ENCODE assay signal across 8 cellular contexts in genomic region chr12:6851921-6852650, GRCh38. TPM values are rescaled to one million over a fixed set of nuclear protein-coding genes. Genes with fewer than 3 reads are reported as not detected.
DNase-seq lines count a peak whose midpoint lies in the region; ATAC-seq, FAIRE-seq and TF ChIP-seq lines count a peak whose summit lies in the region.

TSS of gene USP5 (plus strand) at chr12:6852150. CDS start at chr12:6852180, 30 bp downstream.

- no peaks in the 10 kb centered on the region for H3K9me1 ChIP-seq in IMR-90 (ENCODE audit: insufficient read depth, low read length)
- no peaks in the 10 kb centered on the region for H3K9me1 ChIP-seq in endothelial cell of umbilical vein (replicated peaks; ENCODE audit: control insufficient read depth, extremely low read depth, insufficient read depth, low read length)

- H3K9ac ChIP-seq in IMR-90 (ENCODE audit: low read depth, low read length) (peak within 1 kb of the TSS; percentile 82), endothelial cell of umbilical vein (replicated peaks; ENCODE audit: extremely low read depth, insufficient read depth, low read length) (peak within 1 kb of the TSS; percentile 51)

- H4K20me1 ChIP-seq in IMR-90 (ENCODE audit: insufficient read depth, low read length) (peaks cover 15% of the 10 kb centered on the region), endothelial cell of umbilical vein (replicated peaks; ENCODE audit: control insufficient read depth, extremely low read depth, insufficient read depth, low read length) (no peaks in the 10 kb centered on the region)

- no peaks in the 10 kb centered on the region for H3K27me3 ChIP-seq in IMR-90 (ENCODE audit: control insufficient read depth, insufficient read depth, low read length)
- no peaks in the 10 kb centered on the region for H3K27me3 ChIP-seq in endothelial cell of umbilical vein (ENCODE audit: control insufficient read depth in 2 of 2, insufficient read depth in 2 of 2, low read length in 2 of 2)

- TF ChIP-seq POLR2A in IMR-90 (IDR thresholded peaks at IDR 0.05; ENCODE audit: low read depth, low read length) (no peak), endothelial cell of umbilical vein (IDR thresholded peaks at IDR 0.05; ENCODE audit: low read depth, low read length) (peak; percentile 54)

- peaks cover 33% of the 10 kb centered on the region for H3K36me3 ChIP-seq in IMR-90 (ENCODE audit: control insufficient read depth, insufficient read depth, low read length)
- H3K36me3 ChIP-seq in endothelial cell of umbilical vein (ENCODE audit: control insufficient read depth in 2 of 2, extremely low read depth in 1 of 2, insufficient read depth in 2 of 2, low read length in 2 of 2), result peaks cover 12 to 18% of the 10 kb centered on the region in 2 experiments

- CTCF ChIA-PET in IMR-90 (lab: Yijun Ruan, JAX), result interaction anchor here (0.6 to 3.3 kb wide), 7 partner anchors 9 to 170 kb away, joined by 3 to 11 read pairs (median 3); partner anchors contain the start of gene SPSB2
- CTCF ChIA-PET in endothelial cell of umbilical vein (lab: Charles Lee), result interaction anchor here (0.8 to 4.6 kb wide), 16 partner anchors 9 to 232 kb away, joined by 3 to 30 read pairs (median 4); partner anchors contain the start of genes COPS7A, GNB3, MLF2 and SPSB2

- peak within 1 kb of the TSS; percentile 98 for H2AK9ac ChIP-seq in IMR-90 (replicated peaks; ENCODE audit: low read depth, low read length, poor library complexity)

- DNase-seq in DMS 273 (lab: John Stamatoyannopoulos, UW; ENCODE audit: unreplicated experiment), result peak; percentile 99
- DNase-seq in IMR-90, result peak; percentile 100
- DNase-seq in OCI-M1 (lab: John Stamatoyannopoulos, UW), result peak; percentile 100
- peak; percentile 96 for DNase-seq in activated T-cell treated with anti-CD3 and anti-CD28 coated beads for 24 hours (ENCODE audit: low read depth)
- peak; percentile 100 for DNase-seq in endothelial cell of umbilical vein (ENCODE audit: low read depth, low spot score)
- DNase-seq in middle frontal gyrus (ENCODE audit: extremely low spot score, low spot score), result peak; percentile 100
- DNase-seq in stimulated activated CD8-positive, alpha-beta memory T cell treated with anti-CD3 and anti-CD28 coated beads, Interleukin-2, amount 100 ng/mL, for 48 hours (ENCODE audit: low read depth in 2 of 2), result peak; percentile 96 to 97

- peak within 1 kb of the TSS; percentile 85; the same call in 1 of the 3 replicates for H2BK15ac ChIP-seq in IMR-90 (ENCODE audit: low read depth, low read length)

- H2AFZ ChIP-seq in IMR-90 (replicated peaks; ENCODE audit: low read length, poor library complexity) (peak within 1 kb of the TSS; percentile 99), endothelial cell of umbilical vein (ENCODE audit: low read depth, low read length) (peak within 1 kb of the TSS; percentile 56)

- H3K14ac ChIP-seq in IMR-90 (replicated peaks; ENCODE audit: low read depth, low read length), result peak within 1 kb of the TSS; percentile 98

- dilution Hi-C loops in IMR-90 (cut with HindIII; ENCODE audit: low sequenced_read_pairs, unreplicated experiment), result no loop called here
- dilution Hi-C loops in endothelial cell of umbilical vein (cut with MboI; ENCODE audit: extremely low pct_ligation_motif_present, low sequenced_read_pairs), result no loop called here

- peak within 1 kb of the TSS; percentile 63 for H3K4me3 ChIP-seq in IMR-90 (ENCODE audit: insufficient read depth, low read depth, low read length)
- H3K4me3 ChIP-seq in endothelial cell of umbilical vein (replicated peaks in 1 of 3; ENCODE audit: insufficient read depth in 1 of 3, low read depth in 1 of 3, low read length in 3 of 3), result peak within 1 kb of the TSS; percentile 63 to 93 (median 76)

- TF ChIP-seq CTCF in IMR-90 (conservative IDR thresholded peaks at IDR 0.05; ENCODE audit: low read depth, low read length) (no peak), endothelial cell of umbilical vein (IDR thresholded peaks at IDR 0.05; ENCODE audit: extremely low read depth in 1 of 2, insufficient read depth in 1 of 2, low read depth in 1 of 2, low read length in 2 of 2) (no peak)

- H3K23ac ChIP-seq in IMR-90 (ENCODE audit: low read depth, low read length), result peak within 1 kb of the TSS; percentile 98

- BruUV-seq in IMR-90 (replicated peaks; lab: Mats Ljungman, UMichigan), result no TSS peak
- TSS peak; percentile 57 for BruUV-seq in endothelial cell of umbilical vein (replicated peaks; lab: Mats Ljungman, UMichigan)

- intact Hi-C loops in IMR-90 (cut with micrococcal nuclease), result loop anchor here (2.0 kb wide), 1 partner anchor 17 kb away; no protein-coding TSS in a partner anchor
- intact Hi-C loops in endothelial cell of umbilical vein (cut with micrococcal nuclease), result loop anchor here (1.0 to 2.0 kb wide), 4 partner anchors 16 to 189 kb away; partner anchors contain the start of genes ING4 and MLF2

- POLR2A ChIA-PET in IMR-90 (lab: Charles Lee; ENCODE audit: unreplicated experiment), result interaction anchor here (0.7 to 1.3 kb wide), 5 partner anchors 8 to 23 kb away, joined by 3 to 6 read pairs (median 3); partner anchors contain the start of gene TPI1
- POLR2A ChIA-PET in endothelial cell of umbilical vein (lab: Charles Lee), result interaction anchor here (1.1 to 3.2 kb wide), 8 partner anchors 9 to 128 kb away, joined by 3 to 48 read pairs (median 6); partner anchors contain the start of genes COPS7A, MLF2, PTMS and SPSB2

- H3K4me1 ChIP-seq in IMR-90 (ENCODE audit: control insufficient read depth, insufficient read depth, low read length) (peaks cover 5% of the 10 kb centered on the region), endothelial cell of umbilical vein (ENCODE audit: control insufficient read depth, extremely low read depth, insufficient read depth, low read length) (peaks cover 24% of the 10 kb centered on the region)

- peaks cover 42% of the 10 kb centered on the region for H3K79me2 ChIP-seq in endothelial cell of umbilical vein (ENCODE audit: control insufficient read depth, insufficient read depth, low read length)

- TF ChIP-seq RAD21 in IMR-90 (IDR thresholded peaks at IDR 0.05; ENCODE audit: low read length), result no peak

- WGBS in IMR-90 (ENCODE audit: extremely low coverage in 2 of 2, insufficient read length in 1 of 2), 2 experiments, result 0% methylated on average over 24 of the region's 65 CpGs; no CpG with 5 or more reads in 1 of the 2 experiments

- H2AK5ac ChIP-seq in IMR-90 (ENCODE audit: low read depth, low read length), result peak within 1 kb of the TSS; percentile 94

- H3K79me1 ChIP-seq in IMR-90 (ENCODE audit: low read depth in 1 of 2, low read length in 2 of 2), result peaks cover 22 to 53% of the 10 kb centered on the region in 2 experiments

- peak within 1 kb of the TSS; percentile 86 for H2BK120ac ChIP-seq in IMR-90 (ENCODE audit: low read depth, low read length)

- H3K56ac ChIP-seq in IMR-90 (ENCODE audit: extremely low read depth, insufficient read depth, low read length), result peak within 1 kb of the TSS; percentile 93

- no peaks in the 10 kb centered on the region for H3K9me3 ChIP-seq in IMR-90 (ENCODE audit: control insufficient read depth, insufficient read depth, low read length)
- no peaks in the 10 kb centered on the region for H3K9me3 ChIP-seq in endothelial cell of umbilical vein (replicated peaks; ENCODE audit: control insufficient read depth, insufficient read depth, low read length)

- peak within 1 kb of the TSS; percentile 97 for H3K4ac ChIP-seq in IMR-90 (ENCODE audit: low read depth, low read length)

- peak within 1 kb of the TSS; percentile 48 to 99 for H4K8ac ChIP-seq in IMR-90 (ENCODE audit: low read depth in 2 of 2, low read length in 2 of 2)

- peak within 1 kb of the TSS; percentile 81 for H4K5ac ChIP-seq in IMR-90 (ENCODE audit: low read depth, low read length)

- H3K18ac ChIP-seq in IMR-90 (ENCODE audit: low read depth, low read length), result peak within 1 kb of the TSS; percentile 80

- no peak for FAIRE-seq in endothelial cell of umbilical vein (lab: Jason Lieb, UNC)

- peak within 1 kb of the TSS; percentile 96 for H4K91ac ChIP-seq in IMR-90 (ENCODE audit: insufficient read depth, low read depth, low read length)

- in situ Hi-C loops in IMR-90 (cut with MboI; ENCODE audit: low sequenced_read_pairs), result no loop called here

- peak within 1 kb of the TSS; percentile 87 for H3K27ac ChIP-seq in IMR-90 (ENCODE audit: insufficient read depth, low read length)
- H3K27ac ChIP-seq in endothelial cell of umbilical vein (ENCODE audit: insufficient read depth, low read depth, low read length), result peak within 1 kb of the TSS; percentile 33

- peak within 1 kb of the TSS; percentile 92 for H2BK5ac ChIP-seq in IMR-90 (ENCODE audit: low read depth, low read length, poor library complexity, severe bottlenecking)

- H2BK20ac ChIP-seq in IMR-90 (ENCODE audit: low read depth, low read length), result peak within 1 kb of the TSS; percentile 42; the same call in 1 of the 2 replicates

- H3K4me2 ChIP-seq in IMR-90 (ENCODE audit: low read depth, low read length) (peak within 1 kb of the TSS; percentile 89), endothelial cell of umbilical vein (ENCODE audit: insufficient read depth, low read length) (peak within 1 kb of the TSS; percentile 85)

- ATAC-seq in GM21528 (IDR thresholded peaks at IDR 0.05; ENCODE audit: low FRiP score, unreplicated experiment) (peak; percentile 75), IMR-90 (ENCODE audit: low read depth) (peak; percentile 84)

TF ChIP-seq in IMR-90, 13 proteins besides CTCF, POLR2A, EP300 and RAD21 (continues in another document):
- TF ChIP-seq RCOR1 (IDR thresholded peaks at IDR 0.05; ENCODE audit: insufficient replicate concordance, low read length) (no peak), CEBPB (IDR thresholded peaks at IDR 0.05; ENCODE audit: low read depth, low read length) (no peak), MAFK (IDR thresholded peaks at IDR 0.05; ENCODE audit: low read depth, low read length) (no peak; the same call in 1 of the 2 replicates)

TF ChIP-seq in endothelial cell of umbilical vein, 7 proteins besides CTCF, POLR2A, EP300 and RAD21:
- TF ChIP-seq MYC (IDR thresholded peaks at IDR 0.05; ENCODE audit: low read depth, low read length), result no peak
- TF ChIP-seq POLR2AphosphoS5 (IDR thresholded peaks at IDR 0.05; ENCODE audit: insufficient read depth, low read depth, low read length), result peak; percentile 63

RNA-seq across cellular contexts. Expression of gene USP5, which starts in this region (rescaled TPM):
- total RNA-seq in IMR-90 (2012; rRNA removed), result 119 and 125 TPM in 2 replicates
- polyA plus RNA-seq in IMR-90 (2012; rRNA removed), result 67.7 and 69.7 TPM in 2 replicates
- polyA plus RNA-seq in IMR-90 (2012; cell fraction: cytosol; rRNA removed), result 55.4 and 73.2 TPM in 2 replicates
- 85.6 and 170 TPM in 2 replicates for polyA plus RNA-seq in IMR-90 (2012; cell fraction: nucleus; rRNA removed; ENCODE audit: low replicate concordance)
- total RNA-seq in endothelial cell of umbilical vein, result 126 and 135 TPM in 2 replicates
- 68.9 and 69.4 TPM in 2 replicates for polyA plus RNA-seq in endothelial cell of umbilical vein
- 64.7 and 67.7 TPM in 2 replicates for polyA plus RNA-seq in endothelial cell of umbilical vein (2011; cell fraction: cytosol; rRNA removed)
- 125 and 135 TPM in 2 replicates for polyA plus RNA-seq in endothelial cell of umbilical vein (2011; cell fraction: nucleus; rRNA removed)
- polyA plus RNA-seq in endothelial cell of umbilical vein (2012), result 85.0 and 92.6 TPM in 2 replicates
- polyA minus RNA-seq in endothelial cell of umbilical vein, result 116 TPM in 2 replicates
- 45.7 TPM for polyA minus RNA-seq in endothelial cell of umbilical vein (2011; cell fraction: cytosol; rRNA and poly(A)+ RNA removed)
- 34.8 and 40.9 TPM in 2 replicates for polyA minus RNA-seq in endothelial cell of umbilical vein (2011; cell fraction: nucleus; rRNA and poly(A)+ RNA removed)

Comparison
In these comparisons a context has a peak if more than half of its experiments do, and no peak if none do; other contexts are left out.
1. Peak in every context shown above with its lines: DNase-seq, ATAC-seq, H3K4me3 ChIP-seq and H3K27ac ChIP-seq.